17 cellular contexts compared by ENCODE assay signal in the genomic region with DNA sequence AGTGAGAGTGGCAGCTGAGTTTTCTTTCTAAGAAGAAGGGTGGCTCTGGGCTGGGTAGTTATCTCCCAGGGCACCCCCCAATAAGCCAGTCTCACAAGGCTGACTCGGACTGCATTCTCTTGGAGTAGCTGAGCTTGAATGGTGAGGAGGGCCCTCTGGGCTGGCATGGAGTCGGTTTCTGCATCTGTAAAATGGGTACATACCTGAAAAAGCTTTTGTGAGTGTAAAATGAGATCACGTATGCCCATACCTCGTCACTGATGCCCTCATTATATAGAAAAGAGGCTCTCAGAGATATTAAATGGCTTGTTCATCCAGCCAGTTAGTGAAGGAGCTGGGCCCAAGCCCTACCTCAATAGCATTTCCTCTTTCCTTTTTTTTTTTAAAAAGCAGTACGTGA. TPM values are rescaled to one million over a fixed set of nuclear protein-coding genes. Genes with fewer than 3 reads are reported as not detected.
DNase-seq lines count a peak whose midpoint lies in the region; ATAC-seq, FAIRE-seq and TF ChIP-seq lines count a peak whose summit lies in the region.
"Had no signal": no experiment of that assay in that cellular context is flagged by ENCODE, and none has a peak within 500 bp of the region (broad histone marks: within the 10 kb centered on the region; RNA-seq: fewer than 3 reads in every experiment).

No MANE protein-coding gene starts in this region.

- TF ChIP-seq EP300 in HepG2 (IDR thresholded peaks at IDR 0.05; ENCODE audit: low read depth in 2 of 2, low read length in 2 of 2) (no peak), HepG2 (CRISPR knock-in tag; IDR thresholded peaks at IDR 0.05; ENCODE audit: borderline replicate concordance) (no peak), H1 (IDR thresholded peaks at IDR 0.05; ENCODE audit: borderline replicate concordance in 1 of 2, low read depth in 2 of 2, low read length in 2 of 2) (no peak)

- TF ChIP-seq POLR2A in HepG2 (IDR thresholded peaks at IDR 0.05; ENCODE audit: insufficient read depth in 1 of 2, low read depth in 2 of 2, low read length in 2 of 2) (no peak), right lobe of liver (IDR thresholded peaks at IDR 0.05) (no peak), H1 (IDR thresholded peaks at IDR 0.05; ENCODE audit: control extremely low read depth in 1 of 2, low read depth in 2 of 2, low read length in 2 of 2) (no peak)

- H4K20me1 ChIP-seq in HepG2 (ENCODE audit: insufficient read depth, low read length): no peaks in the 10 kb centered on the region
- H4K20me1 ChIP-seq in H1 (replicated peaks in 1 of 2; ENCODE audit: control insufficient read depth in 1 of 2, insufficient read depth in 2 of 2, low read length in 2 of 2): no peaks in the 10 kb centered on the region
- H4K20me1 ChIP-seq in smooth muscle cell (ENCODE audit: low read depth): peaks cover 100% of the 10 kb centered on the region
- no peaks in the 10 kb centered on the region for H4K20me1 ChIP-seq in PC-3 (ENCODE audit: low read length)

- no peak overlapping the region for H3K23ac ChIP-seq in H1 (ENCODE audit: insufficient read length)

- H3K27ac ChIP-seq in HepG2 (ENCODE audit: extremely low read length, insufficient read depth, low read length) (no peak overlapping the region), right lobe of liver (no peak overlapping the region), H1 (ENCODE audit: low read depth, low read length) (no peak overlapping the region), smooth muscle cell (ENCODE audit: low read depth) (peak overlapping the region; percentile 4), PC-3 (ENCODE audit: low read length) (no peak overlapping the region)
- H3K27ac ChIP-seq: BLaER1 treated with 17β-estradiol and CSF1 and Interleukin-3, amounts not matched to agents 10 nM and 100 nM had no signal

- FAIRE-seq in HepG2 (lab: Jason Lieb, UNC): no peak
- FAIRE-seq in H1 (lab: Jason Lieb, UNC): no peak
- FAIRE-seq: GM12878, GM19239 had no signal

- H4K8ac ChIP-seq in H1 (ENCODE audit: extremely low read depth, insufficient read depth, low read length): no peak overlapping the region

- no peak for TF ChIP-seq CTCF in HepG2 (CRISPR knock-in tag; IDR thresholded peaks at IDR 0.05)
- no peak for TF ChIP-seq CTCF in right lobe of liver (IDR thresholded peaks at IDR 0.05)
- no peak for TF ChIP-seq CTCF in H1 (IDR thresholded peaks at IDR 0.05; ENCODE audit: control extremely low read depth in 1 of 3, insufficient read depth in 1 of 3, low read depth in 1 of 3, low read length in 3 of 3)
- TF ChIP-seq CTCF in smooth muscle cell (IDR thresholded peaks at IDR 0.05; ENCODE audit: borderline replicate concordance, insufficient read depth, poor library complexity, severe bottlenecking): no peak
- no peak for TF ChIP-seq CTCF in PC-3 (conservative IDR thresholded peaks at IDR 0.05; ENCODE audit: low read depth, low read length)

- H3K56ac ChIP-seq in H1 (replicated peaks; ENCODE audit: insufficient read length, low read depth, low read length): no peak overlapping the region

- no peak overlapping the region for H2BK12ac ChIP-seq in H1 (ENCODE audit: low read depth, low read length)

- BruUV-seq in HepG2 (replicated peaks; lab: Mats Ljungman, UMichigan): no TSS peak
- BruUV-seq in PC-3 (replicated peaks; lab: Mats Ljungman, UMichigan): no TSS peak

- in situ Hi-C loops in HepG2 (cut with HindIII; ENCODE audit: extremely low pct_ligation_motif_present, low pct_unique_long_range_greater_than_20kb): no loop called here

- POLR2A ChIA-PET in HepG2 (lab: Yijun Ruan, JAX): no interaction called here
- POLR2A ChIA-PET in H1 (lab: Charles Lee; ENCODE audit: partially characterized antibody): interaction anchor here (0.6 to 2.0 kb wide), 4 partner anchors 8 to 1188 kb away, joined by 3 to 5 read pairs (median 4); no protein-coding TSS in a partner anchor
- POLR2A ChIA-PET in PC-3 (lab: Charles Lee; ENCODE audit: unreplicated experiment): no interaction called here

- H3K9ac ChIP-seq in HepG2 (ENCODE audit: insufficient read depth, low read depth, low read length): no peak overlapping the region
- no peak overlapping the region; a peak in 1 of 7 replicates for H3K9ac ChIP-seq in H1 (replicated peaks in 1 of 4; ENCODE audit: extremely low read depth in 1 of 4, low read depth in 3 of 4, low read length in 3 of 4)
- H3K9ac ChIP-seq in smooth muscle cell (ENCODE audit: low read depth): no peak overlapping the region
- H3K9ac ChIP-seq in PC-3 (ENCODE audit: low read length): no peak overlapping the region
- H3K9ac ChIP-seq: BLaER1 treated with 17β-estradiol and CSF1 and Interleukin-3, amounts not matched to agents 10 nM and 100 nM had no signal

- H3K4me1 ChIP-seq in HepG2 (ENCODE audit: insufficient read depth, low read length) (peaks cover 44% of the 10 kb centered on the region), right lobe of liver (peaks cover 0 to 4% (median 0%) of the 10 kb centered on the region in 4 donors), H1 (replicated peaks in 1 of 4; ENCODE audit: control insufficient read depth in 3 of 4, insufficient read depth in 4 of 4, low read length in 3 of 4) (peaks cover 7 to 32% (median 10%) of the 10 kb centered on the region in 4 experiments), smooth muscle cell (ENCODE audit: low read depth) (peaks cover 28% of the 10 kb centered on the region), PC-3 (ENCODE audit: insufficient read depth, low read length) (peaks cover 56% of the 10 kb centered on the region)

- H3K9me3 ChIP-seq in HepG2 (ENCODE audit: low read length): no peaks in the 10 kb centered on the region
- H3K9me3 ChIP-seq in right lobe of liver: no peaks in the 10 kb centered on the region
- H3K9me3 ChIP-seq in H1 (ENCODE audit: insufficient read depth in 2 of 2, low read depth in 1 of 2, low read length in 1 of 2): no peaks in the 10 kb centered on the region
- no peaks in the 10 kb centered on the region for H3K9me3 ChIP-seq in smooth muscle cell (replicated peaks; ENCODE audit: low read depth)
- no peaks in the 10 kb centered on the region for H3K9me3 ChIP-seq in PC-3 (ENCODE audit: low read length)
- H3K9me3 ChIP-seq: BLaER1 treated with 17β-estradiol and CSF1 and Interleukin-3, amounts not matched to agents 10 nM and 100 nM; HAP-1 had no signal

- H3K36me3 ChIP-seq in HepG2 (replicated peaks in 1 of 2; ENCODE audit: control insufficient read depth in 1 of 2, insufficient read depth in 2 of 2, low read length in 2 of 2) (no peaks in the 10 kb centered on the region), right lobe of liver (no peaks in the 10 kb centered on the region), H1 (ENCODE audit: control insufficient read depth in 2 of 4, insufficient read depth in 4 of 4, low read length in 3 of 4) (no peaks in the 10 kb centered on the region), smooth muscle cell (ENCODE audit: low read depth) (no peaks in the 10 kb centered on the region), PC-3 (ENCODE audit: low read depth, low read length) (no peaks in the 10 kb centered on the region)
- H3K36me3 ChIP-seq: HAP-1 had no signal

- H3F3A ChIP-seq in smooth muscle cell (ENCODE audit: low read depth) (peaks cover 19% of the 10 kb centered on the region), PC-3 (ENCODE audit: low read length, unreplicated experiment) (peaks cover 7% of the 10 kb centered on the region)

- H2AFZ ChIP-seq in HepG2 (ENCODE audit: low read length) (no peak overlapping the region), H1 (ENCODE audit: low read length) (no peak overlapping the region), smooth muscle cell (ENCODE audit: low read depth) (no peak overlapping the region), PC-3 (ENCODE audit: low read length) (no peak overlapping the region)

- H2BK20ac ChIP-seq in H1 (ENCODE audit: low read length): no peak overlapping the region

- no peak overlapping the region for H2BK15ac ChIP-seq in H1 (ENCODE audit: low read length)

- H3K18ac ChIP-seq in H1 (ENCODE audit: extremely low read depth, low read length): no peak overlapping the region

- intact Hi-C loops in HepG2 (cut with micrococcal nuclease; ENCODE audit: unreplicated experiment) (no loop called here), right lobe of liver (cut with DNase I) (no loop called here), PC-3 (cut with micrococcal nuclease) (no loop called here)

- no peak for DNase-seq in HepG2 (ENCODE audit: low spot score)
- no peak for DNase-seq in right lobe of liver
- no peak for DNase-seq in H1 (ENCODE audit: low read depth in 1 of 2, low spot score in 2 of 2)
- no peak for DNase-seq in smooth muscle cell (lab: John Stamatoyannopoulos, UW; ENCODE audit: unreplicated experiment)
- DNase-seq in iPS-NIHi11 (ENCODE audit: low spot score): no peak
- no peak for DNase-seq in PC-3
- DNase-seq: 8988T; CD8-positive, alpha-beta T cell; DMS 273 treated with DMSO at 0.1 percent for 48 hours; DMS53; DND-41; EL had no signal

- no peak overlapping the region for H2BK120ac ChIP-seq in H1 (replicated peaks; ENCODE audit: low read depth, low read length)

- ATAC-seq in HepG2: no peak
- no peak for ATAC-seq in right lobe of liver
- ATAC-seq in PC-3: no peak
- ATAC-seq in HG03097 (IDR thresholded peaks at IDR 0.05; ENCODE audit: low FRiP score, unreplicated experiment): no peak
- ATAC-seq: CD8-positive, alpha-beta T cell; GM12878 had no signal

- H3K27me3 ChIP-seq in HepG2 (ENCODE audit: control insufficient read depth in 1 of 2, insufficient read depth in 2 of 2, low read length in 2 of 2): no peaks in the 10 kb centered on the region
- no peaks in the 10 kb centered on the region for H3K27me3 ChIP-seq in right lobe of liver
- H3K27me3 ChIP-seq in H1 (replicated peaks in 1 of 4; ENCODE audit: control insufficient read depth in 3 of 4, extremely low read depth in 1 of 4, insufficient read depth in 3 of 4, low read length in 3 of 4): no peaks in the 10 kb centered on the region
- no peaks in the 10 kb centered on the region for H3K27me3 ChIP-seq in smooth muscle cell (ENCODE audit: low read depth)
- H3K27me3 ChIP-seq in PC-3 (ENCODE audit: low read length): no peaks in the 10 kb centered on the region
- H3K27me3 ChIP-seq: BLaER1 treated with 17β-estradiol and CSF1 and Interleukin-3, amounts not matched to agents 10 nM and 100 nM had no signal

- 0 out of 2 replicates have a peak, but pooled peaks cover under 1% of the 10 kb centered on the region for H3K79me1 ChIP-seq in H1 (ENCODE audit: low read depth, low read length)

- H3K4me2 ChIP-seq in HepG2 (ENCODE audit: low read depth, low read length): no peak overlapping the region
- no peak overlapping the region for H3K4me2 ChIP-seq in H1 (ENCODE audit: insufficient read depth in 1 of 2, low read depth in 2 of 2, low read length in 2 of 2)
- H3K4me2 ChIP-seq in smooth muscle cell: no peak overlapping the region
- no peak overlapping the region for H3K4me2 ChIP-seq in PC-3 (ENCODE audit: low read length)

- CTCF ChIA-PET in HepG2 (lab: Yijun Ruan, JAX; ENCODE audit: low intra/inter-chr PET ratio, low total read pairs): no interaction called here
- CTCF ChIA-PET in H1 (lab: Charles Lee; ENCODE audit: partially characterized antibody): interaction anchor here (0.6 to 2.6 kb wide), 7 partner anchors 9 to 1915 kb away, joined by 3 to 9 read pairs (median 4); no protein-coding TSS in a partner anchor
- CTCF ChIA-PET in PC-3 (lab: Charles Lee): no interaction called here

- H2AK5ac ChIP-seq in H1 (ENCODE audit: low read depth, low read length): no peak overlapping the region

- H3K4ac ChIP-seq in H1 (replicated peaks; ENCODE audit: insufficient read length, low read depth, low read length): no peak overlapping the region

- no peak overlapping the region for H4K5ac ChIP-seq in H1 (ENCODE audit: insufficient read length, low read depth, low read length)

- 82% methylated on average over 5 of the region's 5 CpGs for WGBS in HepG2 (ENCODE audit: low lambda C conversion rate)
- whole genome bisulfite sequencing in right lobe of liver (ENCODE audit: insufficient coverage, low coverage, low lambda C conversion rate, missing lambda C conversion rate): 74% methylated on average over 3 of the region's 5 CpGs
- WGBS in H1 (ENCODE audit: extremely low coverage in 1 of 2, insufficient coverage in 1 of 2, insufficient read length in 1 of 2, insufficient replicate concordance in 2 of 2, low coverage in 1 of 2, low lambda C conversion rate in 2 of 2, missing lambda C conversion rate in 1 of 2), 2 experiments: 90% methylated on average over 5 of the region's 5 CpGs; no CpG with 5 or more reads in 1 of the 2 experiments
- WGBS in smooth muscle cell (ENCODE audit: low lambda C conversion rate): 95% methylated on average over 5 of the region's 5 CpGs

- no peaks in the 10 kb centered on the region for H3K9me2 ChIP-seq in PC-3 (replicated peaks; ENCODE audit: low read length)

- H3K23me2 ChIP-seq in H1 (ENCODE audit: low read depth, low read length): no peaks in the 10 kb centered on the region

- H3K14ac ChIP-seq in H1 (ENCODE audit: insufficient read length): no peak overlapping the region

- H2BK5ac ChIP-seq in H1 (ENCODE audit: low read depth, low read length): no peak overlapping the region

- TF ChIP-seq RAD21 in HepG2 (CRISPR knock-in tag; IDR thresholded peaks at IDR 0.05) (no peak), H1 (IDR thresholded peaks at IDR 0.05 in 1 of 2, conservative IDR thresholded peaks at IDR 0.05 in 1 of 2; ENCODE audit: low read depth in 2 of 2, low read length in 2 of 2) (no peak)

- H3K4me3 ChIP-seq in HepG2 (replicated peaks in 1 of 3; ENCODE audit: insufficient read depth in 1 of 3, low read depth in 2 of 3, low read length in 3 of 3) (no peak overlapping the region), right lobe of liver (no peak overlapping the region), H1 (ENCODE audit: extremely low read depth in 1 of 4, insufficient read depth in 2 of 4, low read depth in 3 of 4, low read length in 4 of 4) (no peak overlapping the region), smooth muscle cell (no peak overlapping the region), PC-3 (ENCODE audit: low read length) (no peak overlapping the region)
- H3K4me3 ChIP-seq: BLaER1 treated with 17β-estradiol and CSF1 and Interleukin-3, amounts not matched to agents 10 nM and 100 nM; GM12878; HAP-1 had no signal

- no peaks in the 10 kb centered on the region for H3K79me2 ChIP-seq in HepG2 (ENCODE audit: insufficient read depth, low read length)
- H3K79me2 ChIP-seq in H1 (ENCODE audit: control insufficient read depth in 1 of 2, insufficient read depth in 2 of 2, low read length in 2 of 2): no peaks in the 10 kb centered on the region
- H3K79me2 ChIP-seq in smooth muscle cell (ENCODE audit: low read depth): peaks cover 100% of the 10 kb centered on the region
- peaks cover 56% of the 10 kb centered on the region for H3K79me2 ChIP-seq in PC-3 (ENCODE audit: low read length)

- no peak overlapping the region for H4K91ac ChIP-seq in H1 (replicated peaks; ENCODE audit: insufficient read length, low read length)

RNA-seq across cellular contexts. Expression of gene SMAD6, which starts 41.2 kb away (rescaled TPM):
- total RNA-seq in HepG2 (2016; rRNA removed; fragmentation: Illumina TruSeq; extraction: Trizol) (2.6 and 4.4 TPM in 2 replicates), right lobe of liver (10 to 100 TPM; 10.5 to 17.2 (median 12.3) TPM), smooth muscle cell (41.6 and 42.6 TPM in 2 replicates), PC-3 (2014; rRNA removed) (19.9 and 21.8 TPM in 2 replicates)
- total RNA-seq in HepG2 (2016; cell fraction: cytosol; rRNA removed; fragmentation: Illumina TruSeq; extraction: Trizol; ENCODE audit: low read depth): 0.79 and 0.91 TPM in 2 replicates
- total RNA-seq in HepG2 (2016; cell fraction: insoluble cytoplasmic fraction; rRNA removed; fragmentation: Illumina TruSeq; extraction: Trizol): 2.3 and 4.5 TPM in 2 replicates
- total RNA-seq in HepG2 (2016; cell fraction: membrane; rRNA removed; fragmentation: Illumina TruSeq; extraction: Trizol): 2.0 and 2.2 TPM in 2 replicates
- total RNA-seq in HepG2 (2016; cell fraction: nucleus; rRNA removed; fragmentation: Illumina TruSeq; extraction: Trizol): 7.0 and 9.1 TPM in 2 replicates
- polyA plus RNA-seq in HepG2 (2011; rRNA removed) (3.1 and 3.3 TPM in 2 replicates), H1 (2011; rRNA removed) (1.8 and 3.4 TPM in 2 replicates), smooth muscle cell (37.9 and 44.0 TPM in 2 replicates)
- polyA plus RNA-seq in HepG2 (2011; cell fraction: cytosol; rRNA removed): 1.3 and 2.9 TPM in 2 replicates
- 6.7 and 14.1 TPM in 2 replicates for polyA plus RNA-seq in HepG2 (2011; cell fraction: nucleus; rRNA removed)
- polyA plus RNA-seq in HepG2 (2012): 3.3 and 3.9 TPM in 2 replicates
- 1.1 and 2.0 TPM in 2 replicates for polyA plus RNA-seq in HepG2 (2016; cell fraction: cytosol; fragmentation: Illumina TruSeq; extraction: Trizol; ENCODE audit: low read depth)
- 2.3 and 2.9 TPM in 2 replicates for polyA plus RNA-seq in HepG2 (2016; cell fraction: insoluble cytoplasmic fraction; fragmentation: Illumina TruSeq; extraction: Trizol; ENCODE audit: low read depth)
- 1.5 and 2.1 TPM in 2 replicates for polyA plus RNA-seq in HepG2 (2016; cell fraction: membrane; fragmentation: Illumina TruSeq; extraction: Trizol; ENCODE audit: low read depth)
- polyA plus RNA-seq in HepG2 (2016; cell fraction: nucleus; fragmentation: Illumina TruSeq; extraction: Trizol; ENCODE audit: insufficient read depth, low read depth): 7.1 and 8.1 TPM in 2 replicates
- 19.3 and 109 TPM in 2 replicates for polyA minus RNA-seq in HepG2 (2011; rRNA and poly(A)+ RNA removed; ENCODE audit: low replicate concordance)
- 5.3 and 5.6 TPM in 2 replicates for polyA minus RNA-seq in HepG2 (2011; cell fraction: cytosol; rRNA and poly(A)+ RNA removed)
- 11.7 and 25.1 TPM in 2 replicates for polyA minus RNA-seq in HepG2 (2011; cell fraction: nucleus; rRNA and poly(A)+ RNA removed)
- total RNA-seq in H1 (2021; fragmentation: NEBNext Ultra II Directional; extraction: Animal tissue kit (Norgen Biotek cat#: 25700)): 7.0 and 7.6 TPM in 2 replicates
- polyA plus RNA-seq in H1 (2011; cell fraction: cytosol; rRNA removed): 2.6 TPM
- polyA plus RNA-seq in H1 (2011; cell fraction: nucleus; rRNA removed): 11.4 TPM
- polyA plus RNA-seq in H1 (2012, experiment 1 of 2): 2.9 to 3.9 TPM (median 3.1 TPM) in 4 replicates
- 2.1 TPM for polyA plus RNA-seq in H1 (2012, experiment 2 of 2)
- polyA plus RNA-seq in H1 (2013, experiment 1 of 2): 1.9 TPM
- 2.1 TPM for polyA plus RNA-seq in H1 (2013, experiment 2 of 2)
- 3.9 and 6.1 TPM in 2 replicates for polyA minus RNA-seq in H1 (2011; rRNA and poly(A)+ RNA removed)
- polyA minus RNA-seq in H1 (2011; cell fraction: cytosol; rRNA and poly(A)+ RNA removed): 6.3 TPM
- polyA minus RNA-seq in H1 (2011; cell fraction: nucleus; rRNA and poly(A)+ RNA removed): 12.2 TPM

Comparison
In these comparisons a context has a peak if more than half of its experiments do, and no peak if none do; other contexts are left out.
1. Of the 41 proteins assayed by ChIP-seq in both HepG2 and H1: peak only in HepG2: none; only in H1: KDM1A; in both: none; in neither: 39; mixed calls (peak in some experiments, not most) for 1.